In genomic region chr21:33020558-33021100, GRCh38 we compare ENCODE assay signal across 14 cellular contexts. TPM values are rescaled to one million over a fixed set of nuclear protein-coding genes. Genes with fewer than 3 reads are reported as not detected.
DNase-seq lines count a peak whose midpoint lies in the region; ATAC-seq, FAIRE-seq and TF ChIP-seq lines count a peak whose summit lies in the region.
"Had no signal": no experiment of that assay in that cellular context is flagged by ENCODE, and none has a peak within 500 bp of the region (broad histone marks: within the 10 kb centered on the region; RNA-seq: fewer than 3 reads in every experiment).

No MANE protein-coding gene starts in this region.

- TF ChIP-seq CTCF in GM10266 (IDR thresholded peaks at IDR 0.05; ENCODE audit: control insufficient read depth, insufficient read depth, low read depth, missing control alignments) (no peak), HepG2 (CRISPR knock-in tag; IDR thresholded peaks at IDR 0.05) (no peak), body of pancreas (IDR thresholded peaks at IDR 0.05) (no peak)

- peaks cover 20% of the 10 kb centered on the region for H3K4me1 Mint-ChIP-seq in activated naive CD8-positive, alpha-beta T cell treated with anti-CD3 and anti-CD28 coated beads, Interleukin-2, amount 10 ng/mL, durations not matched to agents 7 days and 5 days

- H3K4me3 ChIP-seq in BLaER1 = no peak overlapping the region
- H3K4me3 ChIP-seq in HepG2 (replicated peaks in 1 of 3; ENCODE audit: insufficient read depth in 1 of 3, low read depth in 2 of 3, low read length in 3 of 3) = no peak overlapping the region
- no peak overlapping the region for H3K4me3 ChIP-seq in body of pancreas
- H3K4me3 ChIP-seq: SK-N-MC had no signal

- peak overlapping the region; percentile 52 for H3K4me3 Mint-ChIP-seq in activated naive CD8-positive, alpha-beta T cell treated with anti-CD3 and anti-CD28 coated beads, Interleukin-2, amount 10 ng/mL, durations not matched to agents 7 days and 5 days
- H3K4me3 Mint-ChIP-seq: activated B cell treated with CpG ODN at 0.5 μM for 24 hours had no signal

- H3K9me3 ChIP-seq in BLaER1 (peaks cover 34% of the 10 kb centered on the region), HepG2 (ENCODE audit: low read length) (no peaks in the 10 kb centered on the region), body of pancreas (no peaks in the 10 kb centered on the region)

- H3K79me2 ChIP-seq in HepG2 (ENCODE audit: insufficient read depth, low read length) = no peaks in the 10 kb centered on the region

- no peaks in the 10 kb centered on the region for H3K9me3 Mint-ChIP-seq in activated naive CD8-positive, alpha-beta T cell treated with anti-CD3 and anti-CD28 coated beads, Interleukin-2, amount 10 ng/mL, durations not matched to agents 7 days and 5 days
- H3K9me3 Mint-ChIP-seq: activated B cell treated with CpG ODN at 0.5 μM for 24 hours had no signal

- FAIRE-seq in HepG2 (lab: Jason Lieb, UNC) = no peak

- no TSS peak for BruUV-seq in HepG2 (replicated peaks; lab: Mats Ljungman, UMichigan)

- peak; percentile 26 for DNase-seq in GM10266 (ENCODE audit: extremely low spot score)
- no peak for DNase-seq in activated naive CD8-positive, alpha-beta T cell treated with anti-CD3 and anti-CD28 coated beads, Interleukin-2, amount 10 ng/mL, durations not matched to agents 7 days and 5 days
- DNase-seq in HepG2 (ENCODE audit: low spot score) = no peak
- no peak for DNase-seq in body of pancreas
- DNase-seq in left colon = no peak
- DNase-seq: activated B cell treated with CpG ODN at 0.5 μM for 24 hours, right cardiac atrium had no signal

- TF ChIP-seq EP300 in HepG2 (IDR thresholded peaks at IDR 0.05; ENCODE audit: low read depth in 2 of 2, low read length in 2 of 2) (no peak), HepG2 (CRISPR knock-in tag; IDR thresholded peaks at IDR 0.05; ENCODE audit: borderline replicate concordance) (no peak)

- H3K27ac ChIP-seq in BLaER1 = no peak overlapping the region
- no peak overlapping the region for H3K27ac ChIP-seq in HepG2 (ENCODE audit: extremely low read length, insufficient read depth, low read length)
- no peak overlapping the region for H3K27ac ChIP-seq in body of pancreas
- H3K27ac ChIP-seq: SK-N-MC had no signal

- no peak overlapping the region for H3K27ac Mint-ChIP-seq in activated naive CD8-positive, alpha-beta T cell treated with anti-CD3 and anti-CD28 coated beads, Interleukin-2, amount 10 ng/mL, durations not matched to agents 7 days and 5 days
- H3K27ac Mint-ChIP-seq: activated B cell treated with CpG ODN at 0.5 μM for 24 hours had no signal

- H3K4me1 ChIP-seq in BLaER1 (peaks cover 12% of the 10 kb centered on the region), HepG2 (ENCODE audit: insufficient read depth, low read length) (no peaks in the 10 kb centered on the region), body of pancreas (peaks cover 25% of the 10 kb centered on the region)

- TF ChIP-seq POLR2A in HepG2 (IDR thresholded peaks at IDR 0.05; ENCODE audit: insufficient read depth in 1 of 2, low read depth in 2 of 2, low read length in 2 of 2) (no peak), body of pancreas (IDR thresholded peaks at IDR 0.05) (no peak)

- intact Hi-C loops in HepG2 (cut with micrococcal nuclease; ENCODE audit: unreplicated experiment) (no loop called here), body of pancreas (cut with DNase I) (no loop called here), left colon (cut with DNase I, micrococcal nuclease) (no loop called here)

- H3K27me3 Mint-ChIP-seq in activated naive CD8-positive, alpha-beta T cell treated with anti-CD3 and anti-CD28 coated beads, Interleukin-2, amount 10 ng/mL, durations not matched to agents 7 days and 5 days = peaks cover 92% of the 10 kb centered on the region

- POLR2A ChIA-PET in activated naive CD8-positive, alpha-beta T cell treated with anti-CD3 and anti-CD28 coated beads, Interleukin-2, amount 10 ng/mL, durations not matched to agents 7 days and 5 days (lab: Charles Lee) = no interaction called here
- POLR2A ChIA-PET in HepG2 (lab: Yijun Ruan, JAX) = no interaction called here

- in situ Hi-C loops in HepG2 (cut with HindIII; ENCODE audit: extremely low pct_ligation_motif_present, low pct_unique_long_range_greater_than_20kb) = no loop called here

- peaks cover 6% of the 10 kb centered on the region for H3K36me3 Mint-ChIP-seq in activated naive CD8-positive, alpha-beta T cell treated with anti-CD3 and anti-CD28 coated beads, Interleukin-2, amount 10 ng/mL, durations not matched to agents 7 days and 5 days

- no peak for TF ChIP-seq RAD21 in HepG2 (CRISPR knock-in tag; IDR thresholded peaks at IDR 0.05)

- H2AFZ ChIP-seq in HepG2 (ENCODE audit: low read length) = no peak overlapping the region

- no peaks in the 10 kb centered on the region for H3K36me3 ChIP-seq in BLaER1
- no peaks in the 10 kb centered on the region for H3K36me3 ChIP-seq in HepG2 (replicated peaks in 1 of 2; ENCODE audit: control insufficient read depth in 1 of 2, insufficient read depth in 2 of 2, low read length in 2 of 2)
- H3K36me3 ChIP-seq in body of pancreas (replicated peaks in 1 of 2; ENCODE audit: insufficient read depth in 1 of 2, low read depth in 2 of 2) = no peaks in the 10 kb centered on the region

- CTCF ChIA-PET in HepG2 (lab: Yijun Ruan, JAX; ENCODE audit: low intra/inter-chr PET ratio, low total read pairs) = no interaction called here

- H3K9ac ChIP-seq in BLaER1 (no peak overlapping the region), HepG2 (ENCODE audit: insufficient read depth, low read depth, low read length) (no peak overlapping the region)

- H4K20me1 ChIP-seq in BLaER1 (peaks cover 33% of the 10 kb centered on the region), HepG2 (ENCODE audit: insufficient read depth, low read length) (no peaks in the 10 kb centered on the region)

- no peak for ATAC-seq in activated naive CD8-positive, alpha-beta T cell treated with anti-CD3 and anti-CD28 coated beads, Interleukin-2, amount 10 ng/mL, durations not matched to agents 7 days and 5 days (ENCODE audit: low read depth)
- peak; percentile 40; the same call in 2 of the 3 replicates for ATAC-seq in HepG2
- no peak for ATAC-seq in body of pancreas
- ATAC-seq in left colon = no peak
- ATAC-seq in GM21576 (IDR thresholded peaks at IDR 0.05; ENCODE audit: unreplicated experiment) = no peak
- no peak for ATAC-seq in GM18873 (IDR thresholded peaks at IDR 0.05; ENCODE audit: low FRiP score, unreplicated experiment)
- ATAC-seq: HCT116 had no signal

- H3K4me2 ChIP-seq in BLaER1 = peak overlapping the region; percentile 85
- no peak overlapping the region; the same call in 1 of the 2 replicates for H3K4me2 ChIP-seq in HepG2 (ENCODE audit: low read depth, low read length)

- WGBS in HepG2 (ENCODE audit: low lambda C conversion rate) = 30% methylated on average over 13 of the region's 16 CpGs
- WGBS in body of pancreas, 2 donors = 5% methylated on average over 10 to 16 of the region's 16 CpGs

- H3K27me3 ChIP-seq in BLaER1 (peaks cover 88% of the 10 kb centered on the region), HepG2 (ENCODE audit: control insufficient read depth in 1 of 2, insufficient read depth in 2 of 2, low read length in 2 of 2) (peaks cover 18 to 72% of the 10 kb centered on the region in 2 experiments), body of pancreas (peaks cover 0 to 33% of the 10 kb centered on the region in 2 donors)

RNA-seq across cellular contexts. Expression of gene OLIG2, which starts 5.1 kb away (rescaled TPM):
- total RNA-seq in activated naive CD8-positive, alpha-beta T cell treated with anti-CD3 and anti-CD28 coated beads, Interleukin-2, amount 10 ng/mL, durations not matched to agents 7 days and 5 days = not detected
- total RNA-seq in HepG2 (2016; rRNA removed; fragmentation: Illumina TruSeq; extraction: Trizol) (not detected in 2 replicates), body of pancreas (not detected), left colon (not detected)
- total RNA-seq in HepG2 (2016; cell fraction: cytosol; rRNA removed; fragmentation: Illumina TruSeq; extraction: Trizol; ENCODE audit: low read depth) = not detected in 2 replicates
- not detected in 2 replicates for total RNA-seq in HepG2 (2016; cell fraction: insoluble cytoplasmic fraction; rRNA removed; fragmentation: Illumina TruSeq; extraction: Trizol)
- not detected in 2 replicates for total RNA-seq in HepG2 (2016; cell fraction: membrane; rRNA removed; fragmentation: Illumina TruSeq; extraction: Trizol)
- total RNA-seq in HepG2 (2016; cell fraction: nucleus; rRNA removed; fragmentation: Illumina TruSeq; extraction: Trizol) = not detected in 2 replicates
- polyA plus RNA-seq in HepG2 (2011; rRNA removed) = not detected in 2 replicates
- not detected in 2 replicates for polyA plus RNA-seq in HepG2 (2011; cell fraction: cytosol; rRNA removed)
- not detected in 2 replicates for polyA plus RNA-seq in HepG2 (2011; cell fraction: nucleus; rRNA removed)
- polyA plus RNA-seq in HepG2 (2012) = not detected in 2 replicates
- polyA plus RNA-seq in HepG2 (2016; cell fraction: cytosol; fragmentation: Illumina TruSeq; extraction: Trizol; ENCODE audit: low read depth) = not detected in 2 replicates
- not detected in 2 replicates for polyA plus RNA-seq in HepG2 (2016; cell fraction: insoluble cytoplasmic fraction; fragmentation: Illumina TruSeq; extraction: Trizol; ENCODE audit: low read depth)
- not detected in 2 replicates for polyA plus RNA-seq in HepG2 (2016; cell fraction: membrane; fragmentation: Illumina TruSeq; extraction: Trizol; ENCODE audit: low read depth)
- not detected in 2 replicates for polyA plus RNA-seq in HepG2 (2016; cell fraction: nucleus; fragmentation: Illumina TruSeq; extraction: Trizol; ENCODE audit: insufficient read depth, low read depth)
- polyA minus RNA-seq in HepG2 (2011; rRNA and poly(A)+ RNA removed; ENCODE audit: low replicate concordance) = not detected in 2 replicates
- polyA minus RNA-seq in HepG2 (2011; cell fraction: cytosol; rRNA and poly(A)+ RNA removed) = not detected in 2 replicates
- polyA minus RNA-seq in HepG2 (2011; cell fraction: nucleus; rRNA and poly(A)+ RNA removed) = not detected in 2 replicates
- total RNA-seq: activated B cell treated with CpG ODN at 0.5 μM for 24 hours, glomerular endothelial cell, right cardiac atrium had no signal
- polyA plus RNA-seq: BJ, right cardiac atrium had no signal

RNA-seq across cellular contexts. Expression of gene OLIG1, which starts 49.3 kb away (rescaled TPM):
- not detected for total RNA-seq in activated naive CD8-positive, alpha-beta T cell treated with anti-CD3 and anti-CD28 coated beads, Interleukin-2, amount 10 ng/mL, durations not matched to agents 7 days and 5 days
- total RNA-seq in HepG2 (2016; rRNA removed; fragmentation: Illumina TruSeq; extraction: Trizol) (not detected in 2 replicates), body of pancreas (not detected), left colon (not detected)
- total RNA-seq in HepG2 (2016; cell fraction: cytosol; rRNA removed; fragmentation: Illumina TruSeq; extraction: Trizol; ENCODE audit: low read depth) = not detected in 2 replicates
- not detected in 2 replicates for total RNA-seq in HepG2 (2016; cell fraction: insoluble cytoplasmic fraction; rRNA removed; fragmentation: Illumina TruSeq; extraction: Trizol)
- total RNA-seq in HepG2 (2016; cell fraction: membrane; rRNA removed; fragmentation: Illumina TruSeq; extraction: Trizol) = not detected in 2 replicates
- total RNA-seq in HepG2 (2016; cell fraction: nucleus; rRNA removed; fragmentation: Illumina TruSeq; extraction: Trizol) = not detected in 2 replicates
- polyA plus RNA-seq in HepG2 (2011; rRNA removed) = not detected in 2 replicates
- not detected in 2 replicates for polyA plus RNA-seq in HepG2 (2011; cell fraction: cytosol; rRNA removed)
- polyA plus RNA-seq in HepG2 (2011; cell fraction: nucleus; rRNA removed) = not detected in 2 replicates
- not detected in 2 replicates for polyA plus RNA-seq in HepG2 (2012)
- polyA plus RNA-seq in HepG2 (2016; cell fraction: cytosol; fragmentation: Illumina TruSeq; extraction: Trizol; ENCODE audit: low read depth) = not detected in 2 replicates
- polyA plus RNA-seq in HepG2 (2016; cell fraction: insoluble cytoplasmic fraction; fragmentation: Illumina TruSeq; extraction: Trizol; ENCODE audit: low read depth) = not detected in 2 replicates
- not detected in 2 replicates for polyA plus RNA-seq in HepG2 (2016; cell fraction: membrane; fragmentation: Illumina TruSeq; extraction: Trizol; ENCODE audit: low read depth)
- polyA plus RNA-seq in HepG2 (2016; cell fraction: nucleus; fragmentation: Illumina TruSeq; extraction: Trizol; ENCODE audit: insufficient read depth, low read depth) = not detected in 2 replicates
- polyA minus RNA-seq in HepG2 (2011; rRNA and poly(A)+ RNA removed; ENCODE audit: low replicate concordance) = not detected in 2 replicates
- polyA minus RNA-seq in HepG2 (2011; cell fraction: cytosol; rRNA and poly(A)+ RNA removed) = not detected in 2 replicates
- polyA minus RNA-seq in HepG2 (2011; cell fraction: nucleus; rRNA and poly(A)+ RNA removed) = not detected in 2 replicates
- total RNA-seq: activated B cell treated with CpG ODN at 0.5 μM for 24 hours, glomerular endothelial cell had no signal
- polyA plus RNA-seq: BJ had no signal
